ENCODE assay signal across 1 cellular context in the genomic region with DNA sequence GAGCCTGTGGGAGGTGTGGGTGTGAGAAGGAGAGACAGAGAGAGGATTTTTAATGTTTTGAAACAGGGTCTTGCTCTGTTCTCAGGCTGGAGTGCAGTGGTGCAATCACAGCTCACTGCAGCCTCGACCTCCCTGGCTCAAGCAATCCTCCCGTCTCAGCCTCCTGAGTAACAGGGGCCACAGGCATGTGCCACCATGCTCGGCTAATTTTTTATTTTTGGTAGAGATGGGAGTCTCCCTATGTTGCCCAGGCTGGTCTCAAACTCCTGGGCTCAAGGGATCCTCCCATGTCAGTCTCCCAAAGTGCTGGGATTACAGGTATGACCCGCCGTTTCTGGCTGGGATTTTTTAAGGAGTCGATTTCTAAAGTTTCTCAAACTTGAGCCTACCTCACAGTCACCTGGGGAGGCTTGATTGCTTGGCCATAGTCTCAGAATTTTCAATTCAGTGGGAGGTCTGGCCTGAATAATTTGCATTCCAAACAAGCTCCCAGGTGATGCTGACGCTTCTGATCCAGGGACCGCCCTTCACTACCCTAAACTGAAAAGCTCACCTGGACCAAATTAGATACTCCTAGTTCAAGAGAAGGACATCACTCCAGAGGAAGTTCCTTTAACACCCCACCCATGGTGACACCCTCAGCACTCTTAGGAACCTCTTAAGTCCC.
TF ChIP-seq lines count a peak whose summit lies in the region.

No MANE protein-coding gene starts in this region.

TF ChIP-seq in HCT116, 20 proteins besides CTCF, POLR2A, EP300 and RAD21 (continued from another document):
- TF ChIP-seq ZNF274 (IDR thresholded peaks at IDR 0.05; ENCODE audit: low read depth, low read length) (no peak), SP1 (IDR thresholded peaks at IDR 0.05; ENCODE audit: low read depth) (no peak), CBX3 (IDR thresholded peaks at IDR 0.05; ENCODE audit: low read depth) (no peak), JUND (IDR thresholded peaks at IDR 0.05) (no peak), SIN3A (IDR thresholded peaks at IDR 0.05; ENCODE audit: low read depth) (no peak), ELF1 (IDR thresholded peaks at IDR 0.05; ENCODE audit: borderline replicate concordance, low read depth) (no peak), EGR1 (IDR thresholded peaks at IDR 0.05; ENCODE audit: low read depth) (no peak), SRF (IDR thresholded peaks at IDR 0.05; ENCODE audit: low read depth) (no peak), YY1 (IDR thresholded peaks at IDR 0.05; ENCODE audit: extremely low read depth, insufficient replicate concordance, low read depth, low read length) (no peak)
- TF ChIP-seq, protein P1, sequence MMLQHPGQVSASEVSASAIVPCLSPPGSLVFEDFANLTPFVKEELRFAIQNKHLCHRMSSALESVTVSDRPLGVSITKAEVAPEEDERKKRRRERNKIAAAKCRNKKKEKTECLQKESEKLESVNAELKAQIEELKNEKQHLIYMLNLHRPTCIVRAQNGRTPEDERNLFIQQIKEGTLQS (IDR thresholded peaks at IDR 0.05): no peak
- TF ChIP-seq, protein P2, sequence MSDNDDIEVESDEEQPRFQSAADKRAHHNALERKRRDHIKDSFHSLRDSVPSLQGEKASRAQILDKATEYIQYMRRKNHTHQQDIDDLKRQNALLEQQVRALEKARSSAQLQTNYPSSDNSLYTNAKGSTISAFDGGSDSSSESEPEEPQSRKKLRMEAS (IDR thresholded peaks at IDR 0.05): no peak
